ENCODE assay signal across 33 cellular contexts in the genomic region with DNA sequence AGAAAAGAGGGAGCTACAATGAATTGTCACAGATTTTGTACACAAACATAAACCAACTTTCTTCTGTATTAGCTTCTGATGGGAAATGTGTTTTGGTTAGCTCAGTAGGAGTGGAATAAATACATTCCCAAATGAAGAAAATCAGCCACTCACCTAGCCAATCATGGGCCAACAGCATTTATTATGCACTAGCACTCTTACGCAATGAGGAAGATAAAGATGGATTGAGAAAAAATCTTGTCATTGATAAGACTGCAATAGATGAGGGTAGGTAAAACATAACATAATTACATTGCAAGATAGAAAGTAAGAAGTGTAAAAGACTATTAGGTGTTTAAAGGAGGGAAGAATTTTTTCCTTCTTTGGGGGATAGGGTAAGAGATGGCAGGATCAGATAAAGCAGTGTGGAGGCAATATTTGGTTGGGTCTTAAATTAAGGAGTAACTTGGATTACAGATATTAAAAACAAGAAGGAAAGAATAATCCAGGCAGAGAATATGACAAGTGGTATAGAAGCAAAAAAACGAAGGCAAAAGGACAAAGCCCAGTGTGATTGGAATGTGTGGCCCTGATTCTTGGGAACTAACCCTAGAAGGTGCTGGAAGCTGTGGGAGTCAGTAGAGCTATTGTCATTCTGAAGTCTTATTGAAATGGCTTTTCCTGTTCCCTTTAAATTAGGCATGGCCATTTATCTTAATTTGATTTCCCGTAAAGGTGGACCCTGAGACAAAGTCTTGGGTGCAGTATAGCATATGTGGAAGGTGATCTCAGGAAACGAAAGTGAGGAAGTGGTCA.
"Had no signal": no experiment of that assay in that cellular context is flagged by ENCODE, and none has a peak within 500 bp of the region (broad histone marks: within the 10 kb centered on the region; RNA-seq: fewer than 3 reads in every experiment).

No MANE protein-coding gene starts in this region.

- FAIRE-seq: astrocyte had no signal

- H3K4me3 ChIP-seq: adrenal gland, body of pancreas, breast epithelium, MG63, Peyer's patch had no signal

- H3K9me3 ChIP-seq: adrenal gland, body of pancreas, breast epithelium, MG63, Peyer's patch had no signal

- H3K27me3 ChIP-seq: adrenal gland, body of pancreas, breast epithelium, MG63, Peyer's patch had no signal

- H3K27ac ChIP-seq: adrenal gland, body of pancreas, breast epithelium, Peyer's patch, VCaP had no signal

- H3K36me3 ChIP-seq: adrenal gland, breast epithelium, MG63, Peyer's patch had no signal

- ATAC-seq: activated CD8-positive, alpha-beta memory T cell treated with anti-CD3 and anti-CD28 coated beads, Interleukin-2, amount 10 ng/mL, durations not matched to agents 7 days and 5 days; body of pancreas; PC-3; Right ventricle myocardium inferior had no signal

- H3K4me1 ChIP-seq: adrenal gland, body of pancreas, breast epithelium, Peyer's patch had no signal

- DNase-seq: activated CD4-positive, alpha-beta memory T cell treated with anti-CD3 and anti-CD28 coated beads, Interleukin-2, amount 10 ng/mL, durations not matched to agents 7 days and 5 days; activated CD4-positive, alpha-beta T cell treated with anti-CD3 and anti-CD28 coated beads for 1 hour; activated CD4-positive, alpha-beta T cell treated with anti-CD3 and anti-CD28 coated beads for 48 hours; activated CD4-positive, CD25-positive, alpha-beta regulatory T cell; activated CD8-positive, alpha-beta memory T cell treated with anti-CD3 and anti-CD28 coated beads for 24 hours; activated CD8-positive, alpha-beta memory T cell treated with anti-CD3 and anti-CD28 coated beads, Interleukin-2, amount 10 ng/mL, durations not matched to agents 7 days and 5 days; activated CD8-positive, alpha-beta memory T cell treated with anti-CD3 and anti-CD28 coated beads, Interleukin-2, amount 50 U/mL, for 48 hours; activated gamma-delta T cell; activated naive CD4-positive, alpha-beta T cell treated with Interleukin-2 at 50 U/mL for 16 hours; activated T-cell treated with anti-CD3 and anti-CD28 coated beads, Interleukin-2, amount 50 U/mL, for 1 hour; adrenal gland; body of pancreas; Kasumi-1; MG63; NCI-H1048; NCI-H1436 treated with DMSO at 0.1 percent for 48 hours; NCI-H1694 treated with DMSO at 0.1 percent for 48 hours; NCI-H2029; NCI-H345; NCI-H524 treated with DMSO at 0.1 percent for 48 hours; NK-92 treated with Interleukin-12 subunit alpha and Interleukin-12 subunit beta, amount 100 ng/mL, for 24 hours; PC-3; Peyer's patch; RPMI8226; SIG-M5; SW 1271; T-helper 1 cell; T-helper 2 cell; T-helper 9 cell had no signal
